1 cellular context compared by ENCODE assay signal in genomic region chr5:110738812-110739651, GRCh38.
TF ChIP-seq lines count a peak whose summit lies in the region.

Gene SLC25A46, plus strand, starts transcription at chr5:110739007. Its CDS starts 113 bp downstream, at chr5:110739120.

TF ChIP-seq in GM12878, 131 proteins besides CTCF, POLR2A, EP300 and RAD21 (continued from another document):
- TF ChIP-seq MYB (IDR thresholded peaks at IDR 0.05; ENCODE audit: borderline replicate concordance, low read depth, low read length) = no peak
- TF ChIP-seq ZBED1 (IDR thresholded peaks at IDR 0.05; ENCODE audit: borderline replicate concordance) = no peak
- TF ChIP-seq BCL3 (IDR thresholded peaks at IDR 0.05; ENCODE audit: borderline replicate concordance, insufficient read depth, low read depth, low read length, poor library complexity, severe bottlenecking) = no peak
- TF ChIP-seq ETV6 (conservative IDR thresholded peaks at IDR 0.05 in 1 of 2, IDR thresholded peaks at IDR 0.05 in 1 of 2; ENCODE audit: borderline replicate concordance in 1 of 2, low read depth in 1 of 2) = peak in 1 of 2 experiments; percentile 64; a peak in 2 of 4 replicates
